In genomic region chrX:124736553-124737240, GRCh38 we compare ENCODE assay signal across 9 cellular contexts.
DNase-seq lines count a peak whose midpoint lies in the region; ATAC-seq and TF ChIP-seq lines count a peak whose summit lies in the region.
"Had no signal": no experiment of that assay in that cellular context is flagged by ENCODE, and none has a peak within 500 bp of the region (broad histone marks: within the 10 kb centered on the region; RNA-seq: fewer than 3 reads in every experiment).

No MANE protein-coding gene starts in this region.

- H3K36me3 Mint-ChIP-seq in CD4-positive, alpha-beta memory T cell: no peaks in the 10 kb centered on the region
- H3K36me3 Mint-ChIP-seq in natural killer cell treated with Interleukin-12 subunit alpha and Interleukin-12 subunit beta and Interleukin-15 and Interleukin-18, amount 100 ng/mL, for 72 hours: no peaks in the 10 kb centered on the region

- TF ChIP-seq CTCF in body of pancreas (IDR thresholded peaks at IDR 0.05): no peak

- no peaks in the 10 kb centered on the region for H3K36me3 ChIP-seq in CD4-positive, alpha-beta memory T cell (ENCODE audit: insufficient read depth, low read length)
- H3K36me3 ChIP-seq in body of pancreas (replicated peaks in 1 of 2; ENCODE audit: insufficient read depth in 1 of 2, low read depth in 2 of 2): no peaks in the 10 kb centered on the region

- intact Hi-C loops in CD4-positive, alpha-beta memory T cell (cut with micrococcal nuclease): loop anchor here (1.0 to 10.0 kb wide), 2 partner anchors 10 to 772 kb away; partner anchors contain the start of gene STAG2
- intact Hi-C loops in body of pancreas (cut with DNase I): no loop called here

- no peaks in the 10 kb centered on the region for H3K9me3 ChIP-seq in CD4-positive, alpha-beta memory T cell (ENCODE audit: control insufficient read depth in 1 of 2, low read length in 2 of 2)
- H3K9me3 ChIP-seq in body of pancreas: no peaks in the 10 kb centered on the region

- H3K4me1 ChIP-seq in CD4-positive, alpha-beta memory T cell (ENCODE audit: insufficient read depth, low read length): peaks cover 39% of the 10 kb centered on the region
- no peaks in the 10 kb centered on the region for H3K4me1 ChIP-seq in body of pancreas

- POLR2A ChIA-PET in CD4-positive, alpha-beta memory T cell (lab: Charles Lee; ENCODE audit: partially characterized antibody): interaction anchor here (2.1 kb wide), 1 partner anchor 11 kb away, joined by 10 read pairs; no protein-coding TSS in a partner anchor

- peak overlapping the region; percentile 65 to 88 (median 82) for H3K27ac Mint-ChIP-seq in CD4-positive, alpha-beta memory T cell
- H3K27ac Mint-ChIP-seq in natural killer cell treated with Interleukin-12 subunit alpha and Interleukin-12 subunit beta and Interleukin-15 and Interleukin-18, amount 100 ng/mL, for 72 hours: no peak overlapping the region
- H3K27ac Mint-ChIP-seq: HFFc6 had no signal

- DNase-seq in CD4-positive, alpha-beta memory T cell: peak; percentile 63 to 67 (median 65)
- peak; percentile 45 for DNase-seq in T follicular helper cell (ENCODE audit: low read depth)
- DNase-seq in activated effector memory CD4-positive, alpha-beta T cell treated with anti-CD3 and anti-CD28 coated beads, Interleukin-2, amount 50 U/mL, for 16 hours: peak; percentile 73
- no peak for DNase-seq in natural killer cell treated with Interleukin-12 subunit alpha and Interleukin-12 subunit beta and Interleukin-15 and Interleukin-18, amount 100 ng/mL, for 72 hours (ENCODE audit: low spot score)
- DNase-seq in NCI-H2029 treated with DMSO at 0.1 percent for 48 hours (lab: John Stamatoyannopoulos, UW): no peak
- no peak for DNase-seq in body of pancreas
- DNase-seq: HFFc6 had no signal

- H3K4me1 Mint-ChIP-seq in CD4-positive, alpha-beta memory T cell: peaks cover 15 to 43% (median 26%) of the 10 kb centered on the region in 4 donors
- H3K4me1 Mint-ChIP-seq in natural killer cell treated with Interleukin-12 subunit alpha and Interleukin-12 subunit beta and Interleukin-15 and Interleukin-18, amount 100 ng/mL, for 72 hours (ENCODE audit: low read depth in 2 of 2): peaks cover 0 to 6% of the 10 kb centered on the region in 2 donors

- no peak overlapping the region for H3K27ac ChIP-seq in CD4-positive, alpha-beta memory T cell (ENCODE audit: low read depth, low read length)
- no peak overlapping the region for H3K27ac ChIP-seq in body of pancreas

- H3K27me3 Mint-ChIP-seq in CD4-positive, alpha-beta memory T cell: no peaks in the 10 kb centered on the region
- peaks cover 0 to 24% of the 10 kb centered on the region in 2 donors for H3K27me3 Mint-ChIP-seq in natural killer cell treated with Interleukin-12 subunit alpha and Interleukin-12 subunit beta and Interleukin-15 and Interleukin-18, amount 100 ng/mL, for 72 hours

- no peaks in the 10 kb centered on the region for H3K27me3 ChIP-seq in CD4-positive, alpha-beta memory T cell (ENCODE audit: insufficient read depth, low read length)
- no peaks in the 10 kb centered on the region for H3K27me3 ChIP-seq in body of pancreas

- WGBS in body of pancreas, 2 donors: 22 to 42% methylated on average over 4 to 9 of the region's 9 CpGs

- CTCF ChIA-PET in CD4-positive, alpha-beta memory T cell (lab: Charles Lee; ENCODE audit: partially characterized antibody): interaction anchor here (1.4 kb wide), 1 partner anchor 13 kb away, joined by 4 read pairs; no protein-coding TSS in a partner anchor

- ATAC-seq in natural killer cell treated with Interleukin-12 subunit alpha and Interleukin-12 subunit beta and Interleukin-15 and Interleukin-18, amount 100 ng/mL, for 72 hours: no peak
- no peak for ATAC-seq in GM21423 (IDR thresholded peaks at IDR 0.05; ENCODE audit: unreplicated experiment)
- ATAC-seq in GM21529 (IDR thresholded peaks at IDR 0.05; ENCODE audit: unreplicated experiment): no peak
- no peak for ATAC-seq in body of pancreas

- H3K4me3 ChIP-seq in CD4-positive, alpha-beta memory T cell (ENCODE audit: low read length in 2 of 2): no peak overlapping the region
- H3K4me3 ChIP-seq in body of pancreas: no peak overlapping the region

- peak overlapping the region; percentile 66 to 78 (median 72) for H3K4me3 Mint-ChIP-seq in CD4-positive, alpha-beta memory T cell
- peak overlapping the region; percentile 63 for H3K4me3 Mint-ChIP-seq in natural killer cell treated with Interleukin-12 subunit alpha and Interleukin-12 subunit beta and Interleukin-15 and Interleukin-18, amount 100 ng/mL, for 72 hours
- H3K4me3 Mint-ChIP-seq: HFFc6 had no signal

- peaks cover 0 to 6% (median 0%) of the 10 kb centered on the region in 8 donors for H3K9me3 Mint-ChIP-seq in CD4-positive, alpha-beta memory T cell
- no peaks in the 10 kb centered on the region for H3K9me3 Mint-ChIP-seq in natural killer cell treated with Interleukin-12 subunit alpha and Interleukin-12 subunit beta and Interleukin-15 and Interleukin-18, amount 100 ng/mL, for 72 hours
- H3K9me3 Mint-ChIP-seq: HFFc6 had no signal

- no peak for TF ChIP-seq POLR2A in body of pancreas (IDR thresholded peaks at IDR 0.05)

Comparison
In these comparisons a context has a peak if more than half of its experiments do, and no peak if none do; other contexts are left out.
1. DNase-seq: peak in CD4-positive, alpha-beta memory T cell (5 of 5), T follicular helper cell (single experiment) and activated effector memory CD4-positive, alpha-beta T cell treated with anti-CD3 and anti-CD28 coated beads, Interleukin-2, amount 50 U/mL, for 16 hours (single experiment); none in natural killer cell treated with Interleukin-12 subunit alpha and Interleukin-12 subunit beta and Interleukin-15 and Interleukin-18, amount 100 ng/mL, for 72 hours (single experiment), NCI-H2029 treated with DMSO at 0.1 percent for 48 hours (single experiment) and body of pancreas (0 of 4).
2. H3K27ac Mint-ChIP-seq: peak in CD4-positive, alpha-beta memory T cell (7 of 7); none in natural killer cell treated with Interleukin-12 subunit alpha and Interleukin-12 subunit beta and Interleukin-15 and Interleukin-18, amount 100 ng/mL, for 72 hours (0 of 2).